In the genomic region with DNA sequence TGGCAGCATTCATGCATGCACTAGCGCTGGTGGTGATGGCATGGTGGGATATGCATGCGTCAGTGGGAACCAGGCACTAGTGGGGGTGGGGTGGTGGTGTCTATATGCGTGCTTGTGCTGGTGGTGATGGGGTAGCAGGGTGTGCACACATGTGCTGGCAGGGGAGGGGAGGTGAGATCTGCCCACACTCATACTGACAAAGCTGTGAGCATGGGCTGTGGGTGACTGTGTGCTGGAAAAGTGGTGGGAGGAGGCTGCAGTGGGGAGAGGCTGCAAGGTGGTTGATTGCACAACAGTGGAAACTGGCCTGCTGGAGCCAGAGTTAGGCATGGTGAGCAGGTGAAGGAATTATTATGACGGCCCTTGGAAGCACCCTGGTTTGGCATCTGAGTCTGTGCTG, we compare ENCODE assay signal across 1 cellular context.
TF ChIP-seq lines count a peak whose summit lies in the region.

No MANE protein-coding gene starts in this region.

TF ChIP-seq in HEK293, 187 proteins besides CTCF, POLR2A, EP300 and RAD21 (continued from another document):
- TF ChIP-seq GLI4 (tag by site-specific recombination; IDR thresholded peaks at IDR 0.05) = no peak
- TF ChIP-seq ZNF747 (tag by site-specific recombination; IDR thresholded peaks at IDR 0.05) = no peak
- TF ChIP-seq SP7 (tag by site-specific recombination; IDR thresholded peaks at IDR 0.05) = no peak
- TF ChIP-seq ZNF548 (tag by site-specific recombination; IDR thresholded peaks at IDR 0.05) = no peak
- TF ChIP-seq ZNF10 (tag by site-specific recombination; IDR thresholded peaks at IDR 0.05) = peak; percentile 46; the same call in 1 of the 2 replicates
- no peak for TF ChIP-seq ZNF707 (tag by site-specific recombination; IDR thresholded peaks at IDR 0.05)
- no peak for TF ChIP-seq ZNF223 (tag by site-specific recombination; IDR thresholded peaks at IDR 0.05)
- 0 out of 2 replicates have a peak, but pooled peaks have one; percentile 34 for TF ChIP-seq ZNF600 (tag by site-specific recombination; IDR thresholded peaks at IDR 0.05)
- TF ChIP-seq KLF9 (tag by site-specific recombination; IDR thresholded peaks at IDR 0.05; ENCODE audit: low read depth) = no peak
- no peak for TF ChIP-seq BCL11B (tag by site-specific recombination; IDR thresholded peaks at IDR 0.05; ENCODE audit: low read depth)
- peak; percentile 96 for TF ChIP-seq ZFHX2 (tag by site-specific recombination; conservative IDR thresholded peaks at IDR 0.05)
- TF ChIP-seq ZNF501 (tag by site-specific recombination; IDR thresholded peaks at IDR 0.05) = no peak
TF ChIP-seq in HEK293: peak in this region for 4.
